9 cellular contexts compared by ENCODE assay signal in genomic region chr5:121963409-121963808, GRCh38. TPM values are rescaled to one million over a fixed set of nuclear protein-coding genes. Genes with fewer than 3 reads are reported as not detected.
A peak's percentile ranks its signal among the peaks of the same experiment; 100 is the strongest.
DNase-seq lines count a peak whose midpoint lies in the region; ATAC-seq and TF ChIP-seq lines count a peak whose summit lies in the region.
"Had no signal": no experiment of that assay in that cellular context is flagged by ENCODE, and none has a peak within 500 bp of the region (broad histone marks: within the 10 kb centered on the region; RNA-seq: fewer than 3 reads in every experiment).

No MANE protein-coding gene starts in this region.

- H3K79me2 ChIP-seq in H9 (ENCODE audit: insufficient read depth, low read length), result peaks cover 26% of the 10 kb centered on the region; the same call in 1 of the 2 replicates
- peaks cover 63% of the 10 kb centered on the region for H3K79me2 ChIP-seq in PC-9 (ENCODE audit: low read depth)

- intact Hi-C loops in PC-9 (cut with micrococcal nuclease; ENCODE audit: unreplicated experiment) (no loop called here), psoas muscle (cut with DNase I) (loop anchor here in 1 of 2 donors (10.0 kb wide), 1 partner anchor 111 kb away; the partner anchor contains the start of gene LOX)

- CTCF ChIA-PET in PC-9 (lab: Charles Lee), result no interaction called here

- peak overlapping the region; percentile 81; the same call in 1 of the 2 replicates for H3K4me3 ChIP-seq in PC-9
- no peak overlapping the region for H3K4me3 ChIP-seq in epithelial cell of esophagus (ENCODE audit: low read length)
- peak overlapping the region; percentile 86 for H3K4me3 ChIP-seq in psoas muscle
- H3K4me3 ChIP-seq in SJCRH30, result no peak overlapping the region

- H3K9ac ChIP-seq in H9 (ENCODE audit: extremely low read depth, insufficient read length, low read length), result no peak overlapping the region

- no peaks in the 10 kb centered on the region for H3K9me2 ChIP-seq in PC-9 (ENCODE audit: insufficient read depth)

- H3T11ph ChIP-seq in H9 (ENCODE audit: low read length), result no peak overlapping the region

- no peak overlapping the region for H4K5ac ChIP-seq in H9 (ENCODE audit: insufficient read length, low read depth, low read length)

- H3K4me1 Mint-ChIP-seq in H9, result peaks cover 17 to 22% of the 10 kb centered on the region in 2 experiments

- H3K9me3 ChIP-seq in H9 (ENCODE audit: control insufficient read depth, low read depth, low read length), result no peaks in the 10 kb centered on the region
- H3K9me3 ChIP-seq in PC-9 (ENCODE audit: insufficient read depth, low read depth), result no peaks in the 10 kb centered on the region
- no peaks in the 10 kb centered on the region for H3K9me3 ChIP-seq in psoas muscle
- H3K9me3 ChIP-seq in SJCRH30 (replicated peaks), result no peaks in the 10 kb centered on the region; the same call in 1 of the 2 replicates

- POLR2A ChIA-PET in PC-9 (lab: Charles Lee; ENCODE audit: unreplicated experiment), result interaction anchor here (0.7 kb wide), 2 partner anchors 200 to 207 kb away, joined by 4 to 6 read pairs; no protein-coding TSS in a partner anchor

- no TSS peak for BruUV-seq in PC-9 (replicated peaks; lab: Mats Ljungman, UMichigan)

- H3K14ac ChIP-seq in H9 (ENCODE audit: insufficient read depth, low read length), result no peak overlapping the region

- no peak overlapping the region for H3K27ac Mint-ChIP-seq in H9

- no peak overlapping the region for H3K18ac ChIP-seq in H9 (ENCODE audit: insufficient read length, low read depth, low read length)

- H3K4me2 ChIP-seq in H9 (ENCODE audit: insufficient read depth, insufficient read length, low read length) (peak overlapping the region; percentile 91), PC-9 (peak overlapping the region; percentile 95)

- no peak for ATAC-seq in psoas muscle

- no peak overlapping the region for H2AFZ ChIP-seq in H9 (ENCODE audit: low read length)
- no peak overlapping the region for H2AFZ ChIP-seq in PC-9

- H3K4ac ChIP-seq in H9 (ENCODE audit: low read depth, low read length), result no peak overlapping the region

- H3K4me1 ChIP-seq in H9 (ENCODE audit: insufficient read depth, low read length) (no peaks in the 10 kb centered on the region; the same call in none of the 2 replicates), PC-9 (replicated peaks; ENCODE audit: insufficient read depth) (peaks cover 18% of the 10 kb centered on the region), psoas muscle (peaks cover 12% of the 10 kb centered on the region), SJCRH30 (peaks cover 4% of the 10 kb centered on the region)

- H2BK20ac ChIP-seq in H9 (ENCODE audit: low read depth, low read length, poor library complexity, severe bottlenecking), result no peak overlapping the region

- no peaks in the 10 kb centered on the region for H4K20me1 ChIP-seq in H9 (ENCODE audit: control insufficient read depth, insufficient read depth, insufficient read length)
- peaks cover 2% of the 10 kb centered on the region for H4K20me1 ChIP-seq in PC-9 (ENCODE audit: insufficient read depth)

- no peak overlapping the region for H4K91ac ChIP-seq in H9 (ENCODE audit: insufficient read length, low read depth, low read length)

- no peaks in the 10 kb centered on the region for H3K79me1 ChIP-seq in H9 (ENCODE audit: insufficient read depth, low read depth, low read length, poor library complexity, severe bottlenecking)

- H3K27me3 Mint-ChIP-seq in H9 (ENCODE audit: low read depth), result no peaks in the 10 kb centered on the region

- H3K36me3 Mint-ChIP-seq in H9 (ENCODE audit: insufficient read depth in 1 of 3, low read depth in 3 of 3), result peaks cover 13 to 19% (median 15%) of the 10 kb centered on the region in 3 experiments; a peak in 6 of 7 replicates

- no peak for TF ChIP-seq CTCF in H9 (conservative IDR thresholded peaks at IDR 0.05)
- no peak for TF ChIP-seq CTCF in PC-9 (conservative IDR thresholded peaks at IDR 0.05)
- TF ChIP-seq CTCF in epithelial cell of esophagus (IDR thresholded peaks at IDR 0.05; ENCODE audit: insufficient read depth, low read depth, low read length, missing control alignments), result no peak
- TF ChIP-seq CTCF in psoas muscle (IDR thresholded peaks at IDR 0.05), result no peak

- no peak overlapping the region for H2BK15ac ChIP-seq in H9 (ENCODE audit: low read depth, low read length)

- peaks cover 5% of the 10 kb centered on the region; the same call in 1 of the 2 replicates for H3F3A ChIP-seq in PC-9 (ENCODE audit: insufficient read depth, low read depth)

- no peak overlapping the region for H2BK12ac ChIP-seq in H9 (ENCODE audit: insufficient read length, low read depth, low read length)

- no peak overlapping the region for H2AK5ac ChIP-seq in H9 (ENCODE audit: insufficient read length, low read length)

- H3K27me3 ChIP-seq in H9 (ENCODE audit: insufficient read depth, low read length), result no peaks in the 10 kb centered on the region
- H3K27me3 ChIP-seq in PC-9 (ENCODE audit: insufficient read depth, low read depth), result no peaks in the 10 kb centered on the region
- no peaks in the 10 kb centered on the region for H3K27me3 ChIP-seq in psoas muscle (ENCODE audit: insufficient read depth in 3 of 3, low read length in 2 of 3)
- H3K27me3 ChIP-seq in SJCRH30, result no peaks in the 10 kb centered on the region

- no peak for DNase-seq in H9
- DNase-seq in PC-9, result no peak
- peak; percentile 21 for DNase-seq in epithelial cell of esophagus (ENCODE audit: low read depth)
- no peak for DNase-seq in psoas muscle
- DNase-seq in effector CD8-positive, alpha-beta T cell (lab: John Stamatoyannopoulos, UW), result no peak
- DNase-seq in SKM-1 (lab: John Stamatoyannopoulos, UW; ENCODE audit: unreplicated experiment), result no peak
- DNase-seq in SJCRH30, result no peak
- DNase-seq in stimulated activated CD4-positive, alpha-beta T cell treated with anti-CD3 and anti-CD28 coated beads, Interleukin-12 subunit alpha, Interleukin-12 subunit beta, amount 100 ng/mL, for 4 hours, result no peak
- DNase-seq: NCI-H1436 treated with DMSO at 0.1 percent for 48 hours had no signal

- H3K27ac ChIP-seq in H9 (ENCODE audit: insufficient read length, low read depth, low read length) (no peak overlapping the region), PC-9 (no peak overlapping the region), psoas muscle (no peak overlapping the region), SJCRH30 (no peak overlapping the region)

- H2BK5ac ChIP-seq in H9 (ENCODE audit: insufficient read length, low read length), result no peak overlapping the region

- peak overlapping the region; percentile 97 to 99; a peak in 4 of 5 replicates for H3K4me3 Mint-ChIP-seq in H9

- no CpG with 5 or more reads among the region's 1 CpG for WGBS in H9 (ENCODE audit: extremely low coverage, insufficient read length, low lambda C conversion rate)
- WGBS in psoas muscle, 3 donors, result 73 to 77% (median 75%) methylated on average over 1 of the region's 1 CpG

- H3K23me2 ChIP-seq in H9 (ENCODE audit: insufficient read length, low read depth, low read length, poor library complexity, severe bottlenecking), result peaks cover 5% of the 10 kb centered on the region

- H2BK120ac ChIP-seq in H9 (ENCODE audit: low read depth, low read length, poor library complexity, severe bottlenecking), result no peak overlapping the region

- H3K56ac ChIP-seq in H9 (ENCODE audit: insufficient read length, low read depth, low read length), result no peak overlapping the region

- H3K23ac ChIP-seq in H9 (ENCODE audit: insufficient read length, low read depth, low read length), result no peak overlapping the region

- 0 out of 2 replicates have a peak, but pooled peaks cover 7% of the 10 kb centered on the region for H3K36me3 ChIP-seq in PC-9 (ENCODE audit: low read depth)
- H3K36me3 ChIP-seq in psoas muscle (ENCODE audit: insufficient read depth in 1 of 2, low read depth in 1 of 2), result no peaks in the 10 kb centered on the region
- no peaks in the 10 kb centered on the region; the same call in 1 of the 2 replicates for H3K36me3 ChIP-seq in SJCRH30

- H4K8ac ChIP-seq in H9 (replicated peaks; ENCODE audit: insufficient read length, low read depth, low read length), result no peak overlapping the region

- H3K9me3 Mint-ChIP-seq in H9, result peaks cover 14 to 18% of the 10 kb centered on the region in 2 experiments

RNA-seq across cellular contexts. Expression of gene SRFBP1, which starts 1.6 kb away (rescaled TPM):
- total RNA-seq in H9 (2021) (21.5 and 21.7 TPM in 2 replicates), PC-9 (2021) (8.7 and 10.8 TPM in 2 replicates), psoas muscle (10 to 100 TPM in 3 of 4 donors, 1 to 10 TPM in 1; 8.5 to 13.1 (median 12.8) TPM)
- 10 to 100 TPM in 1 of 3 donors, 1 to 10 TPM in 2; 5.2 to 10.0 (median 5.8) TPM for polyA plus RNA-seq in psoas muscle
- total RNA-seq in SJCRH30 (2014; rRNA removed; shearing (Covaris generic)), result 27.3 and 27.6 TPM in 2 replicates

Comparison
In these comparisons a context has a peak if more than half of its experiments do, and no peak if none do; other contexts are left out.
1. H3K4me3 ChIP-seq: peak in PC-9 (single experiment) and psoas muscle (single experiment); none in epithelial cell of esophagus (single experiment) and SJCRH30 (single experiment).